Comparison of ENCODE assay signal across 10 cellular contexts in the genomic region with DNA sequence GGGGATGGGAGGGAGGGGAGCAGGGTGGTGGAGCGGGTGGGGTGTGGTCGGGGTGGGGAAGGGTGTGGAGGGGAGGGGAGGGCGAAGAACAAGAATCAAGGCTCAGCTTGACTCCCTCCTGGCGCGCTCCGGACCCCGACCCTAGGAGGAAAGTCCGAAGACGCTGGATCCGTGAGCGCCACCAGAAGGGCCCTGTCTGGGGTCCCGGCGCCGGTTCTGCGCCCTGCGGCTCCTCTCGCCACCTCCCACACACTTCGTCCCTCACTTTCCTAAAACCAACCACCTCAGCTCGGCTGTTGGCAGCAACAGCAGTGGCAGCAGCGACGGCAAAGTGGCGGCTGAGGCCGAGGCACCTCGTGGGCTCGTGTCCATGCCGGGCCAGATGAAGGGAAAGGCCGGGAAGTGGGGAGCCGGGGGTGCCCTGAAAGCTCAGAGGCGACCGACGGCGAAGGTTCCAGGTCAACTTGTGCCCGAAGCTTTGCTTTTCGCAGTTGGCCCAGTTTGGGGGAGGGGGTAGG. TPM values are rescaled to one million over a fixed set of nuclear protein-coding genes. Genes with fewer than 3 reads are reported as not detected.
DNase-seq lines count a peak whose midpoint lies in the region; ATAC-seq and TF ChIP-seq lines count a peak whose summit lies in the region.
"Had no signal": no experiment of that assay in that cellular context is flagged by ENCODE, and none has a peak within 500 bp of the region (broad histone marks: within the 10 kb centered on the region; RNA-seq: fewer than 3 reads in every experiment).

No MANE protein-coding gene starts in this region.

- POLR2A ChIA-PET in CD4-positive, alpha-beta memory T cell (lab: Charles Lee; ENCODE audit: partially characterized antibody) = no interaction called here

- peaks cover 7% of the 10 kb centered on the region for H3K4me1 ChIP-seq in CD4-positive, alpha-beta memory T cell (ENCODE audit: insufficient read depth, low read length)
- H3K4me1 ChIP-seq in psoas muscle = no peaks in the 10 kb centered on the region

- intact Hi-C loops in CD4-positive, alpha-beta memory T cell (cut with micrococcal nuclease) = no loop called here
- intact Hi-C loops in psoas muscle (cut with DNase I) = no loop called here

- no peak for DNase-seq in CD4-positive, alpha-beta memory T cell
- DNase-seq in NCI-H526 treated with DMSO at 0.1 percent for 48 hours (lab: John Stamatoyannopoulos, UW) (peak; percentile 20), fibroblast of mammary gland (ENCODE audit: low read depth) (no peak), psoas muscle (no peak)
- DNase-seq: Kasumi-1 had no signal

- H3K9me3 Mint-ChIP-seq in CD4-positive, alpha-beta memory T cell = peaks cover 0 to 7% (median 0%) of the 10 kb centered on the region in 8 donors

- WGBS in psoas muscle, 3 donors = 0 to 2% (median 1%) methylated on average over 30 to 34 of the region's 34 CpGs

- H3K27me3 Mint-ChIP-seq in CD4-positive, alpha-beta memory T cell = peaks cover 32 to 35% of the 10 kb centered on the region in 2 donors

- no peak for ATAC-seq in psoas muscle
- ATAC-seq in HG02759 (IDR thresholded peaks at IDR 0.05; ENCODE audit: unreplicated experiment) = no peak
- no peak for ATAC-seq in GM18517 (IDR thresholded peaks at IDR 0.05; ENCODE audit: unreplicated experiment)
- no peak for ATAC-seq in GM21447 (IDR thresholded peaks at IDR 0.05; ENCODE audit: unreplicated experiment)
- ATAC-seq in HG02571 (IDR thresholded peaks at IDR 0.05; ENCODE audit: unreplicated experiment) = no peak

- CTCF ChIA-PET in CD4-positive, alpha-beta memory T cell (lab: Charles Lee; ENCODE audit: partially characterized antibody) = no interaction called here

- H3K36me3 Mint-ChIP-seq in CD4-positive, alpha-beta memory T cell = no peaks in the 10 kb centered on the region

- H3K4me3 Mint-ChIP-seq in CD4-positive, alpha-beta memory T cell = peak overlapping the region in 7 of 8 donors; percentile 25 to 61 (median 53)

- H3K27me3 ChIP-seq in CD4-positive, alpha-beta memory T cell (ENCODE audit: insufficient read depth, low read length) = peaks cover 16% of the 10 kb centered on the region
- peaks cover 5 to 61% (median 17%) of the 10 kb centered on the region in 3 donors for H3K27me3 ChIP-seq in psoas muscle (ENCODE audit: insufficient read depth in 3 of 3, low read length in 2 of 3)

- no peak overlapping the region for H3K27ac ChIP-seq in CD4-positive, alpha-beta memory T cell (ENCODE audit: low read depth, low read length)
- H3K27ac ChIP-seq in psoas muscle = no peak overlapping the region
- H3K27ac ChIP-seq: neutrophil had no signal

- H3K9me3 ChIP-seq in CD4-positive, alpha-beta memory T cell (ENCODE audit: control insufficient read depth in 1 of 2, low read length in 2 of 2) = no peaks in the 10 kb centered on the region
- H3K9me3 ChIP-seq in psoas muscle = no peaks in the 10 kb centered on the region
- H3K9me3 ChIP-seq: neutrophil had no signal

- TF ChIP-seq CTCF in fibroblast of mammary gland (conservative IDR thresholded peaks at IDR 0.05; ENCODE audit: control insufficient read depth, insufficient read depth, low read depth, low read length) (no peak), psoas muscle (IDR thresholded peaks at IDR 0.05) (no peak)

- no peak overlapping the region for H3K27ac Mint-ChIP-seq in CD4-positive, alpha-beta memory T cell

- H3K4me1 Mint-ChIP-seq in CD4-positive, alpha-beta memory T cell = peaks cover 0 to 12% (median 8%) of the 10 kb centered on the region in 4 donors

- no peaks in the 10 kb centered on the region for H3K36me3 ChIP-seq in CD4-positive, alpha-beta memory T cell (ENCODE audit: insufficient read depth, low read length)
- H3K36me3 ChIP-seq in psoas muscle (ENCODE audit: insufficient read depth in 1 of 2, low read depth in 1 of 2) = no peaks in the 10 kb centered on the region
- H3K36me3 ChIP-seq: neutrophil had no signal

- no peak overlapping the region for H3K4me3 ChIP-seq in CD4-positive, alpha-beta memory T cell (ENCODE audit: low read length in 2 of 2)
- H3K4me3 ChIP-seq in fibroblast of mammary gland (ENCODE audit: control insufficient read depth, low read depth, low read length) (peak overlapping the region; percentile 4), psoas muscle (peak overlapping the region; percentile 60)

RNA-seq across cellular contexts. Expression of a gene that starts 2.1 kb away (rescaled TPM):
- total RNA-seq in CD4-positive, alpha-beta memory T cell = not detected
- under 1 TPM in 1 of 2 donors, not detected in 1; 0.05 TPM for polyA plus RNA-seq in CD4-positive, alpha-beta memory T cell
- total RNA-seq in psoas muscle = not detected
- polyA plus RNA-seq in psoas muscle = under 1 TPM in 1 of 3 donors, not detected in 2; 0.01 TPM

Comparison
In these comparisons a context has a peak if more than half of its experiments do, and no peak if none do; other contexts are left out.
1. H3K4me3 ChIP-seq: peak in fibroblast of mammary gland (single experiment) and psoas muscle (single experiment); none in CD4-positive, alpha-beta memory T cell (0 of 2).